In genomic region chrX:17078031-17078730, GRCh38 we compare ENCODE assay signal across 1 cellular context.
TF ChIP-seq lines count a peak whose summit lies in the region.

No MANE protein-coding gene starts in this region.

TF ChIP-seq in WTC11, 78 proteins besides CTCF, POLR2A, EP300 and RAD21 (continued from another document):
- no peak for TF ChIP-seq ATF2 (CRISPR knock-in tag; IDR thresholded peaks at IDR 0.05; ENCODE audit: borderline replicate concordance, low read depth)
- TF ChIP-seq ATF3 (CRISPR knock-in tag; conservative IDR thresholded peaks at IDR 0.05), result no peak
- TF ChIP-seq ZBTB21 (CRISPR knock-in tag; IDR thresholded peaks at IDR 0.05; ENCODE audit: borderline replicate concordance), result no peak
- no peak for TF ChIP-seq AFF4 (CRISPR knock-in tag; IDR thresholded peaks at IDR 0.05; ENCODE audit: borderline replicate concordance)
- no peak for TF ChIP-seq FOXP4 (CRISPR knock-in tag; IDR thresholded peaks at IDR 0.05)
- TF ChIP-seq PREB (CRISPR knock-in tag; IDR thresholded peaks at IDR 0.05; ENCODE audit: borderline replicate concordance), result no peak
- no peak for TF ChIP-seq ZNF263 (CRISPR knock-in tag; IDR thresholded peaks at IDR 0.05; ENCODE audit: low read depth)
- no peak for TF ChIP-seq PRDM15 (CRISPR knock-in tag; IDR thresholded peaks at IDR 0.05)
- no peak for TF ChIP-seq ESRRA (CRISPR knock-in tag; IDR thresholded peaks at IDR 0.05; ENCODE audit: borderline replicate concordance)
- no peak for TF ChIP-seq CREM (CRISPR knock-in tag; IDR thresholded peaks at IDR 0.05)
- TF ChIP-seq CREB1 (CRISPR knock-in tag; IDR thresholded peaks at IDR 0.05), result no peak
- no peak for TF ChIP-seq ZSCAN18 (CRISPR knock-in tag; IDR thresholded peaks at IDR 0.05)
- no peak for TF ChIP-seq STAT6 (CRISPR knock-in tag; conservative IDR thresholded peaks at IDR 0.05; ENCODE audit: low read depth)
- no peak for TF ChIP-seq TEAD4 (CRISPR knock-in tag; IDR thresholded peaks at IDR 0.05)
TF ChIP-seq in WTC11: peak in this region for 0.
